1 cellular context compared by ENCODE assay signal in the genomic region with DNA sequence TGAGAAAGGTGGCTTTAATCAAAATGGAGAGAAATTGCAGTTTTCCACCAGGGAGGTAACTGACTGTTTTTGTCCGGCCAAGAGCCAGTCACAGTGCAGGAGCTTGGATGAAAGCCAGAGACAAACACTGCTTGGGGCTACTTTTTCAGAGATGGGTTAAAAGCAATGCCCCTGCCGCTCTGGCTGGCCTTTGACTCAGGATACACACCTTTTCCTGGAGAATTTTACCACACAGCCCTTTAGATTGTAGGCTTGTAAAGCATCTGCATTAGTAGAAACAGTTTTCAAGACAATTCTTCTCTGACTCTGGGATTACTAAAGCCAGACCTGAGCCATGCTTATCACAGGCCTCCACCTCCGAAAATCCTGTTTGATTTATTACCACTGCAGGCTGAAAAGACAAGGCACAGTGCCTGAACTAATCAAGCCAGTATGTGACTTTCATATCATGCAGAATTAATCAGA.
TF ChIP-seq lines count a peak whose summit lies in the region.

No MANE protein-coding gene starts in this region.

TF ChIP-seq in SK-N-SH treated with all-trans-retinoic acid at 6 μM for 48 hours, 23 proteins besides CTCF, POLR2A, EP300 and RAD21 (continued from another document):
- TF ChIP-seq, protein P1, sequence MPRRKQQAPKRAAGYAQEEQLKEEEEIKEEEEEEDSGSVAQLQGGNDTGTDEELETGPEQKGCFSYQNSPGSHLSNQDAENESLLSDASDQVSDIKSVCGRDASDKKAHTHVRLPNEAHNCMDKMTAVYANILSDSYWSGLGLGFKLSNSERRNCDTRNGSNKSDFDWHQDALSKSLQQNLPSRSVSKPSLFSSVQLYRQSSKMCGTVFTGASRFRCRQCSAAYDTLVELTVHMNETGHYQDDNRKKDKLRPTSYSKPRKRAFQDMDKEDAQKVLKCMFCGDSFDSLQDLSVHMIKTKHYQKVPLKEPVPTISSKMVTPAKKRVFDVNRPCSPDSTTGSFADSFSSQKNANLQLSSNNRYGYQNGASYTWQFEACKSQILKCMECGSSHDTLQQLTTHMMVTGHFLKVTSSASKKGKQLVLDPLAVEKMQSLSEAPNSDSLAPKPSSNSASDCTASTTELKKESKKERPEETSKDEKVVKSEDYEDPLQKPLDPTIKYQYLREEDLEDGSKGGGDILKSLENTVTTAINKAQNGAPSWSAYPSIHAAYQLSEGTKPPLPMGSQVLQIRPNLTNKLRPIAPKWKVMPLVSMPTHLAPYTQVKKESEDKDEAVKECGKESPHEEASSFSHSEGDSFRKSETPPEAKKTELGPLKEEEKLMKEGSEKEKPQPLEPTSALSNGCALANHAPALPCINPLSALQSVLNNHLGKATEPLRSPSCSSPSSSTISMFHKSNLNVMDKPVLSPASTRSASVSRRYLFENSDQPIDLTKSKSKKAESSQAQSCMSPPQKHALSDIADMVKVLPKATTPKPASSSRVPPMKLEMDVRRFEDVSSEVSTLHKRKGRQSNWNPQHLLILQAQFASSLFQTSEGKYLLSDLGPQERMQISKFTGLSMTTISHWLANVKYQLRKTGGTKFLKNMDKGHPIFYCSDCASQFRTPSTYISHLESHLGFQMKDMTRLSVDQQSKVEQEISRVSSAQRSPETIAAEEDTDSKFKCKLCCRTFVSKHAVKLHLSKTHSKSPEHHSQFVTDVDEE (CRISPR knock-in tag; IDR thresholded peaks at IDR 0.05), result peak; percentile 53; the same call in 1 of the 2 replicates
TF ChIP-seq in SK-N-SH treated with all-trans-retinoic acid at 6 μM for 48 hours: peak in this region for 3.
